Comparison of ENCODE assay signal across 16 cellular contexts in the genomic region with DNA sequence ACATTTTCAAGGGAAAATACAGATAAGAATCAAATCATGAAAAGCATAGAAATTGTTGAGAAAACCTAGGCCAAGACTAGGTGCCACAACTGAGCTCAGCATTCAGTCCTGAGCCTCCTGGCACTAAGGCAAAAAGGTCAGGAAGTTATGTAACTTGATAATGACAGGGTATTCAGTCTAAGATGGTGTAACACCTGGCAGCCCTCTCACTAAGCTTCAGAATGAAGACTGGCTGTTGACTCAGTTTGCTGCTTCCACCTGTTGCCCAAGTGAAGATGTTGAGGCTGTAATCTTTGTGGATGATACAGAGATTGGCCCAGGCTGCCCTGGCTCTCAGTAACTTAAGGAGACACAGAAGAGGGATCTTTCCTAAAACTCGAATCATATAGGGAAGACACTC. TPM values are rescaled to one million over a fixed set of nuclear protein-coding genes. Genes with fewer than 3 reads are reported as not detected.
"Had no signal": no experiment of that assay in that cellular context is flagged by ENCODE, and none has a peak within 500 bp of the region (broad histone marks: within the 10 kb centered on the region; RNA-seq: fewer than 3 reads in every experiment).

No MANE protein-coding gene starts in this region.

- H3K27ac ChIP-seq: colonic mucosa, heart left ventricle had no signal

- H3K9me3 ChIP-seq: colonic mucosa, heart left ventricle, mucosa of descending colon had no signal

- H3K4me1 ChIP-seq: colonic mucosa had no signal

- DNase-seq: activated CD4-positive, alpha-beta T cell treated with anti-CD3 and anti-CD28 coated beads, Interleukin-2, amount 10 ng/mL, durations not matched to agents 24 days and 14 days; activated naive CD4-positive, alpha-beta T cell; activated naive CD8-positive, alpha-beta T cell treated with anti-CD3 and anti-CD28 coated beads, Interleukin-2, amount 50 U/mL, for 24 hours; colonic mucosa; foreskin melanocyte; heart left ventricle; mucosa of descending colon; natural killer cell; stimulated activated CD4-positive, alpha-beta T cell treated with anti-CD3 and anti-CD28 coated beads, Interleukin-12 subunit alpha, Interleukin-12 subunit beta, amount 100 ng/mL, for 4 hours; stimulated activated naive CD4-positive, alpha-beta T cell; trophoblast cell had no signal

- H3K27me3 ChIP-seq: colonic mucosa, heart left ventricle had no signal

- H3K36me3 ChIP-seq: colonic mucosa, heart left ventricle had no signal

- H3K4me3 ChIP-seq: colonic mucosa, heart left ventricle, mucosa of descending colon had no signal

RNA-seq across cellular contexts. Expression of gene PROX2, which starts 19.6 kb away (rescaled TPM):
- total RNA-seq: activated CD4-positive, alpha-beta T cell treated with anti-CD3 and anti-CD28 coated beads, Interleukin-2, amount 10 ng/mL, durations not matched to agents 24 days and 14 days; activated T-helper 1 cell treated with anti-CD3 and anti-CD28 coated beads, Interleukin-12 subunit alpha, Interleukin-12 subunit beta, Interleukin-2, Interleukin-4 antibody, amounts not matched to agents 30 ng/mL and 10 ng/mL and 1 ng/mL, durations not matched to agents 14 hours and 24 hours and 36 hours; astrocyte; cardiac septum; colonic mucosa; heart left ventricle; posterior vena cava; sciatic nerve had no signal
- polyA plus RNA-seq: heart left ventricle had no signal
